ENCODE assay signal across 9 cellular contexts in genomic region chr1:36109041-36109679, GRCh38. TPM values are rescaled to one million over a fixed set of nuclear protein-coding genes. Genes with fewer than 3 reads are reported as not detected.
A peak's percentile ranks its signal among the peaks of the same experiment; 100 is the strongest.
DNase-seq lines count a peak whose midpoint lies in the region; ATAC-seq, FAIRE-seq and TF ChIP-seq lines count a peak whose summit lies in the region.
"Had no signal": no experiment of that assay in that cellular context is flagged by ENCODE, and none has a peak within 500 bp of the region (broad histone marks: within the 10 kb centered on the region; RNA-seq: fewer than 3 reads in every experiment).

No MANE protein-coding gene starts in this region.

- no peaks in the 10 kb centered on the region for H3K27me3 Mint-ChIP-seq in activated T-helper 2 cell treated with anti-CD3 and anti-CD28 coated beads, Interferon-gamma antibody, Interleukin-2, Interleukin-4, amounts not matched to agents 10 μg/mL and 5 μg/mL and 100 μg/mL, durations not matched to agents 14 hours and 24 hours and 36 hours (ENCODE audit: low read depth)

- no peak for FAIRE-seq in kidney (lab: Jason Lieb, UNC)

- H3K27ac ChIP-seq in kidney (ENCODE audit: low read depth in 2 of 2, low read length in 2 of 2) (no peak overlapping the region), tibial nerve (peak overlapping the region in 2 of 4 donors; percentile 25 to 49), body of pancreas (no peak overlapping the region)
- H3K27ac ChIP-seq: VCaP had no signal

- intact Hi-C loops in activated T-helper 2 cell treated with anti-CD3 and anti-CD28 coated beads, Interferon-gamma antibody, Interleukin-2, Interleukin-4, amounts not matched to agents 10 μg/mL and 5 μg/mL and 100 μg/mL, durations not matched to agents 14 hours and 24 hours and 36 hours (cut with micrococcal nuclease): no loop called here
- intact Hi-C loops in kidney (cut with DNase I): no loop called here
- intact Hi-C loops in body of pancreas (cut with DNase I): no loop called here

- ATAC-seq in body of pancreas: no peak

- H3K4me1 ChIP-seq in Loucy (ENCODE audit: insufficient read depth, low read length, poor library complexity, severe bottlenecking) (peaks cover 40% of the 10 kb centered on the region), kidney (ENCODE audit: control insufficient read depth in 1 of 2, insufficient read depth in 1 of 2, low read depth in 1 of 2, low read length in 2 of 2) (no peaks in the 10 kb centered on the region), tibial nerve (peaks cover 0 to 34% (median 3%) of the 10 kb centered on the region in 4 donors), body of pancreas (no peaks in the 10 kb centered on the region)

- no peak for TF ChIP-seq EP300 in tibial nerve (IDR thresholded peaks at IDR 0.05)

- H3K9ac ChIP-seq in Loucy (ENCODE audit: low read depth, low read length, poor library complexity, severe bottlenecking): peak overlapping the region; percentile 17
- no peak overlapping the region for H3K9ac ChIP-seq in kidney (ENCODE audit: low read length in 2 of 2)

- no peaks in the 10 kb centered on the region for H4K20me1 ChIP-seq in Loucy (ENCODE audit: insufficient read depth, low read length, poor library complexity, severe bottlenecking)

- no peaks in the 10 kb centered on the region for H3K9me3 Mint-ChIP-seq in activated T-helper 2 cell treated with anti-CD3 and anti-CD28 coated beads, Interferon-gamma antibody, Interleukin-2, Interleukin-4, amounts not matched to agents 10 μg/mL and 5 μg/mL and 100 μg/mL, durations not matched to agents 14 hours and 24 hours and 36 hours

- H3K9me3 ChIP-seq in Loucy (ENCODE audit: insufficient read depth, low read depth, low read length): no peaks in the 10 kb centered on the region
- no peaks in the 10 kb centered on the region for H3K9me3 ChIP-seq in kidney (ENCODE audit: control insufficient read depth in 1 of 2, low read length in 2 of 2)
- no peaks in the 10 kb centered on the region for H3K9me3 ChIP-seq in tibial nerve
- no peaks in the 10 kb centered on the region for H3K9me3 ChIP-seq in body of pancreas

- H3K4me3 ChIP-seq in AG09309 (ENCODE audit: control insufficient read depth, low read depth, low read length): no peak overlapping the region
- peak overlapping the region; percentile 35 for H3K4me3 ChIP-seq in Loucy (ENCODE audit: low read length, poor library complexity, severe bottlenecking)
- H3K4me3 ChIP-seq in kidney (ENCODE audit: low read length in 2 of 2): no peak overlapping the region
- no peak overlapping the region for H3K4me3 ChIP-seq in tibial nerve
- no peak overlapping the region for H3K4me3 ChIP-seq in body of pancreas

- peak overlapping the region; percentile 70 for H3K27ac Mint-ChIP-seq in activated T-helper 2 cell treated with anti-CD3 and anti-CD28 coated beads, Interferon-gamma antibody, Interleukin-2, Interleukin-4, amounts not matched to agents 10 μg/mL and 5 μg/mL and 100 μg/mL, durations not matched to agents 14 hours and 24 hours and 36 hours

- H3K4me2 ChIP-seq in Loucy (ENCODE audit: low read depth, low read length, poor library complexity, severe bottlenecking): peak overlapping the region; percentile 58

- H3K36me3 ChIP-seq in Loucy (ENCODE audit: insufficient read depth, low read length) (no peaks in the 10 kb centered on the region), kidney (ENCODE audit: control insufficient read depth in 1 of 2, insufficient read depth in 2 of 2, low read length in 2 of 2) (no peaks in the 10 kb centered on the region), tibial nerve (no peaks in the 10 kb centered on the region), body of pancreas (replicated peaks in 1 of 2; ENCODE audit: insufficient read depth in 1 of 2, low read depth in 2 of 2) (no peaks in the 10 kb centered on the region)

- H3K27me3 ChIP-seq in Loucy (ENCODE audit: insufficient read depth, low read length, poor library complexity, severe bottlenecking) (no peaks in the 10 kb centered on the region), tibial nerve (no peaks in the 10 kb centered on the region), body of pancreas (no peaks in the 10 kb centered on the region)

- TF ChIP-seq CTCF in AG09309 (IDR thresholded peaks at IDR 0.05; ENCODE audit: control insufficient read depth, insufficient read depth, low read depth, low read length, missing control alignments): no peak
- no peak for TF ChIP-seq CTCF in Loucy (conservative IDR thresholded peaks at IDR 0.05; ENCODE audit: low read length)
- TF ChIP-seq CTCF in kidney (IDR thresholded peaks at IDR 0.05; ENCODE audit: borderline replicate concordance, extremely low read depth, insufficient read depth): no peak
- no peak for TF ChIP-seq CTCF in GM10266 (IDR thresholded peaks at IDR 0.05; ENCODE audit: control insufficient read depth, insufficient read depth, low read depth, missing control alignments)
- TF ChIP-seq CTCF in tibial nerve (IDR thresholded peaks at IDR 0.05): no peak
- TF ChIP-seq CTCF in body of pancreas (IDR thresholded peaks at IDR 0.05): no peak

- TF ChIP-seq POLR2A in tibial nerve (IDR thresholded peaks at IDR 0.05) (no peak), body of pancreas (IDR thresholded peaks at IDR 0.05) (no peak)

- no peaks in the 10 kb centered on the region for H3K36me3 Mint-ChIP-seq in activated T-helper 2 cell treated with anti-CD3 and anti-CD28 coated beads, Interferon-gamma antibody, Interleukin-2, Interleukin-4, amounts not matched to agents 10 μg/mL and 5 μg/mL and 100 μg/mL, durations not matched to agents 14 hours and 24 hours and 36 hours (ENCODE audit: low read depth)

- no peaks in the 10 kb centered on the region for H3F3A ChIP-seq in Loucy (ENCODE audit: low read depth)

- no peak overlapping the region for H3K4me3 Mint-ChIP-seq in activated T-helper 2 cell treated with anti-CD3 and anti-CD28 coated beads, Interferon-gamma antibody, Interleukin-2, Interleukin-4, amounts not matched to agents 10 μg/mL and 5 μg/mL and 100 μg/mL, durations not matched to agents 14 hours and 24 hours and 36 hours (ENCODE audit: low read depth)

- no peaks in the 10 kb centered on the region for H3K9me2 ChIP-seq in Loucy (replicated peaks; ENCODE audit: low read depth, low read length)

- H3K79me2 ChIP-seq in Loucy (ENCODE audit: insufficient read depth, low read length): no peaks in the 10 kb centered on the region

- peak; percentile 69 for DNase-seq in AG09309 (ENCODE audit: low read depth)
- peak; percentile 29 for DNase-seq in activated T-helper 2 cell treated with anti-CD3 and anti-CD28 coated beads, Interferon-gamma antibody, Interleukin-2, Interleukin-4, amounts not matched to agents 10 μg/mL and 5 μg/mL and 100 μg/mL, durations not matched to agents 14 hours and 24 hours and 36 hours (ENCODE audit: low spot score)
- DNase-seq in kidney: peak; percentile 59
- DNase-seq in NCI-H446 treated with DMSO at 0.1 percent for 48 hours (lab: John Stamatoyannopoulos, UW): no peak
- DNase-seq in GM10266 (ENCODE audit: extremely low spot score): no peak
- no peak for DNase-seq in tibial nerve (ENCODE audit: low spot score in 2 of 2)
- DNase-seq in body of pancreas: no peak

- H2AFZ ChIP-seq in Loucy (ENCODE audit: low read length): peak overlapping the region; percentile 59

- 65% methylated on average over 10 to 11 of the region's 11 CpGs for WGBS in tibial nerve, 2 donors
- WGBS in body of pancreas, 2 donors: 81 to 87% methylated on average over 8 to 11 of the region's 11 CpGs

- H3K4me1 Mint-ChIP-seq in activated T-helper 2 cell treated with anti-CD3 and anti-CD28 coated beads, Interferon-gamma antibody, Interleukin-2, Interleukin-4, amounts not matched to agents 10 μg/mL and 5 μg/mL and 100 μg/mL, durations not matched to agents 14 hours and 24 hours and 36 hours (ENCODE audit: low read depth): peaks cover 12% of the 10 kb centered on the region

RNA-seq across cellular contexts. Expression of gene COL8A2, which starts 15.9 kb away (rescaled TPM):
- total RNA-seq in activated T-helper 2 cell treated with anti-CD3 and anti-CD28 coated beads, Interferon-gamma antibody, Interleukin-2, Interleukin-4, amounts not matched to agents 10 μg/mL and 5 μg/mL and 100 μg/mL, durations not matched to agents 14 hours and 24 hours and 36 hours: not detected in 2 replicates
- total RNA-seq in kidney: 6.4 TPM
- polyA plus RNA-seq in kidney (ENCODE audit: insufficient read depth, low read depth, low replicate concordance): 0.90 TPM
- 10 to 100 TPM; 26.7 to 57.9 (median 50.2) TPM for total RNA-seq in tibial nerve
- 1 to 10 TPM; 1.3 to 1.6 TPM for total RNA-seq in body of pancreas

RNA-seq across cellular contexts. Expression of gene ADPRS, which starts 20.5 kb away (rescaled TPM):
- 33.6 and 35.3 TPM in 2 replicates for total RNA-seq in activated T-helper 2 cell treated with anti-CD3 and anti-CD28 coated beads, Interferon-gamma antibody, Interleukin-2, Interleukin-4, amounts not matched to agents 10 μg/mL and 5 μg/mL and 100 μg/mL, durations not matched to agents 14 hours and 24 hours and 36 hours
- 26.9 TPM for total RNA-seq in kidney
- polyA plus RNA-seq in kidney (ENCODE audit: insufficient read depth, low read depth, low replicate concordance): 36.4 TPM
- 10 to 100 TPM; 41.0 to 64.3 (median 48.0) TPM for total RNA-seq in tibial nerve
- total RNA-seq in body of pancreas: 10 to 100 TPM; 16.2 to 25.2 TPM

RNA-seq across cellular contexts. Expression of gene TEKT2, which starts 25.3 kb away (rescaled TPM):
- total RNA-seq in activated T-helper 2 cell treated with anti-CD3 and anti-CD28 coated beads, Interferon-gamma antibody, Interleukin-2, Interleukin-4, amounts not matched to agents 10 μg/mL and 5 μg/mL and 100 μg/mL, durations not matched to agents 14 hours and 24 hours and 36 hours: 0.18 and 0.21 TPM in 2 replicates
- total RNA-seq in kidney (5.7 TPM), tibial nerve (under 1 TPM in 1 of 4 donors, not detected in 3; 0.90 TPM), body of pancreas (1 to 10 TPM; 1.3 to 1.6 TPM)
- polyA plus RNA-seq in kidney (ENCODE audit: insufficient read depth, low read depth, low replicate concordance): 2.4 TPM

RNA-seq across cellular contexts. Expression of gene TRAPPC3, which starts 40.1 kb away (rescaled TPM):
- 68.4 and 71.5 TPM in 2 replicates for total RNA-seq in activated T-helper 2 cell treated with anti-CD3 and anti-CD28 coated beads, Interferon-gamma antibody, Interleukin-2, Interleukin-4, amounts not matched to agents 10 μg/mL and 5 μg/mL and 100 μg/mL, durations not matched to agents 14 hours and 24 hours and 36 hours
- total RNA-seq in kidney (58.4 TPM), tibial nerve (10 to 100 TPM; 48.0 to 90.4 (median 69.1) TPM), body of pancreas (10 to 100 TPM; 45.7 to 71.5 TPM)
- 102 TPM for polyA plus RNA-seq in kidney (ENCODE audit: insufficient read depth, low read depth, low replicate concordance)

RNA-seq across cellular contexts. Expression of gene MAP7D1, which starts 46.8 kb away (rescaled TPM):
- total RNA-seq in activated T-helper 2 cell treated with anti-CD3 and anti-CD28 coated beads, Interferon-gamma antibody, Interleukin-2, Interleukin-4, amounts not matched to agents 10 μg/mL and 5 μg/mL and 100 μg/mL, durations not matched to agents 14 hours and 24 hours and 36 hours: 162 and 172 TPM in 2 replicates
- total RNA-seq in kidney (78.7 TPM), tibial nerve (100 to 1,000 TPM in 3 of 4 donors, 10 to 100 TPM in 1; 85.0 to 184 (median 121) TPM), body of pancreas (10 to 100 TPM; 32.9 to 97.2 TPM)
- polyA plus RNA-seq in kidney (ENCODE audit: insufficient read depth, low read depth, low replicate concordance): 47.5 TPM

Comparison
In these comparisons a context has a peak if more than half of its experiments do, and no peak if none do; other contexts are left out.
1. DNase-seq: peak in AG09309 (single experiment), activated T-helper 2 cell treated with anti-CD3 and anti-CD28 coated beads, Interferon-gamma antibody, Interleukin-2, Interleukin-4, amounts not matched to agents 10 μg/mL and 5 μg/mL and 100 μg/mL, durations not matched to agents 14 hours and 24 hours and 36 hours (single experiment) and kidney (single experiment); none in NCI-H446 treated with DMSO at 0.1 percent for 48 hours (single experiment), GM10266 (single experiment), tibial nerve (0 of 2) and body of pancreas (0 of 4).